ENCODE assay signal across 39 cellular contexts in genomic region chrX:115190636-115191489, GRCh38. TPM values are rescaled to one million over a fixed set of nuclear protein-coding genes. Genes with fewer than 3 reads are reported as not detected.
"Had no signal": no experiment of that assay in that cellular context is flagged by ENCODE, and none has a peak within 500 bp of the region (broad histone marks: within the 10 kb centered on the region; RNA-seq: fewer than 3 reads in every experiment).

No MANE protein-coding gene starts in this region.

- DNase-seq: Karpas-422, Kasumi-1, MG63, MM.1S, MV-4-11, NCI-H1048, NCI-H1092, NCI-H1092 treated with DMSO at 0.1 percent for 48 hours, NCI-H1105, NCI-H1105 treated with DMSO at 0.1 percent for 48 hours, NCI-H1417, NCI-H1417 treated with DMSO at 0.1 percent for 48 hours, NCI-H1436, NCI-H1436 treated with DMSO at 0.1 percent for 48 hours, NCI-H146, NCI-H1694, NCI-H1694 treated with DMSO at 0.1 percent for 48 hours, NCI-H187, NCI-H187 treated with DMSO at 0.1 percent for 48 hours, NCI-H1930, NCI-H2029, NCI-H2029 treated with DMSO at 0.1 percent for 48 hours, NCI-H2081, NCI-H2081 treated with DMSO at 0.1 percent for 48 hours, NCI-H2107, NCI-H2171, NCI-H2171 treated with DMSO at 0.1 percent for 48 hours, NCI-H2227 treated with DMSO at 0.1 percent for 48 hours, NCI-H226, NCI-H345, NCI-H446, NCI-H446 treated with DMSO at 0.1 percent for 48 hours, NCI-H510A, NCI-H510A treated with DMSO at 0.1 percent for 48 hours had no signal

- H3K36me3 ChIP-seq: MG63 had no signal

- H3K9ac ChIP-seq: KMS-11 had no signal

- H3K9me3 ChIP-seq: MG63 had no signal

- H3K4me3 ChIP-seq: MG63 had no signal

- H3K27ac ChIP-seq: KMS-11 had no signal

RNA-seq across cellular contexts. Expression of gene RBMXL3, which starts 1.7 kb away (rescaled TPM):
- total RNA-seq: LHCN-M2, M059J, MCF 10A, NCI-H460 had no signal

RNA-seq across cellular contexts. Expression of gene LRCH2, which starts 43.0 kb away (rescaled TPM):
- total RNA-seq: LHCN-M2 had no signal
